Comparison of ENCODE assay signal across 8 cellular contexts in the genomic region with DNA sequence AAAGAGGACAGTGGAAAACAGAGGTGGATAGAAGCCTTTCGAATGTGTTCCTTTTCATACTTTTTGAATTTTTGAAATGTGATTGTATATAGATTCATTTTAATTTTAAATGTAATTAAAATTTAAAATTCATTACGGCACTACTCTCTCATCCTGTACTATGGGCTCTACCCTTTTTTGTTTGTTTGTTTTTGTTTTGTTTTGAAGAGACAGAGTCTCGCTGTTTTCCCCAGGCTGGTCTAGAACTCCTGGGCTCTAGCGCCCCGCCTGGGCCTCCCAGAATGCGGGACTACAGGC. TPM values are rescaled to one million over a fixed set of nuclear protein-coding genes. Genes with fewer than 3 reads are reported as not detected.
DNase-seq lines count a peak whose midpoint lies in the region; ATAC-seq and TF ChIP-seq lines count a peak whose summit lies in the region.

No MANE protein-coding gene starts in this region.

- no peaks in the 10 kb centered on the region for H3K27me3 ChIP-seq in GM23248 (replicated peaks; ENCODE audit: insufficient read depth)
- H3K27me3 ChIP-seq in SU-DHL-6 (ENCODE audit: low read length): no peaks in the 10 kb centered on the region

- WGBS in GM23248 (ENCODE audit: low coverage in 1 of 2, low lambda C conversion rate in 2 of 2, missing lambda C conversion rate in 2 of 2), 2 experiments: 17 to 19% methylated on average over 6 of the region's 6 CpGs

- no peaks in the 10 kb centered on the region for H3K9me3 ChIP-seq in GM23248 (ENCODE audit: low read depth)
- H3K9me3 ChIP-seq in SU-DHL-6 (ENCODE audit: insufficient read depth, low read length): no peaks in the 10 kb centered on the region

- H2AFZ ChIP-seq in GM23248 (peak overlapping the region; percentile 87), SU-DHL-6 (ENCODE audit: low read depth, low read length, severe bottlenecking) (peak overlapping the region; percentile 86)

- no peak for TF ChIP-seq CTCF in SU-DHL-6 (IDR thresholded peaks at IDR 0.05; ENCODE audit: insufficient read depth, low read length, poor library complexity, severe bottlenecking)
- no peak for TF ChIP-seq CTCF in fibroblast of villous mesenchyme (IDR thresholded peaks at IDR 0.05; ENCODE audit: insufficient read depth, low read depth, low read length)

- H3K27ac ChIP-seq in GM23248 (peak overlapping the region; percentile 84), SU-DHL-6 (ENCODE audit: low read depth, low read length) (no peak overlapping the region)

- no peak for ATAC-seq in GM19328 (IDR thresholded peaks at IDR 0.05; ENCODE audit: unreplicated experiment)
- ATAC-seq in HG02763 (IDR thresholded peaks at IDR 0.05; ENCODE audit: unreplicated experiment): no peak

- H4K20me1 ChIP-seq in GM23248 (ENCODE audit: insufficient read depth) (no peaks in the 10 kb centered on the region), SU-DHL-6 (ENCODE audit: low read depth, low read length) (no peaks in the 10 kb centered on the region)

- H3K9me2 ChIP-seq in GM23248 (ENCODE audit: insufficient read depth) (no peaks in the 10 kb centered on the region), SU-DHL-6 (replicated peaks; ENCODE audit: insufficient read depth, low read length) (no peaks in the 10 kb centered on the region)

- H3K4me2 ChIP-seq in GM23248 (ENCODE audit: unreplicated experiment) (peak overlapping the region; percentile 66), SU-DHL-6 (ENCODE audit: low read depth, low read length, poor library complexity, severe bottlenecking) (peak overlapping the region; percentile 60)

- peak overlapping the region; percentile 80 for H3K9ac ChIP-seq in GM23248
- peak overlapping the region; percentile 63 for H3K9ac ChIP-seq in SU-DHL-6 (ENCODE audit: low read length)

- H3F3A ChIP-seq in GM23248 (ENCODE audit: insufficient read depth): no peaks in the 10 kb centered on the region
- H3F3A ChIP-seq in SU-DHL-6 (ENCODE audit: insufficient read depth): no peaks in the 10 kb centered on the region

- H3K4me3 ChIP-seq in GM23248: peak overlapping the region; percentile 81
- H3K4me3 ChIP-seq in SU-DHL-6 (ENCODE audit: insufficient read depth, low read length, poor library complexity, severe bottlenecking): peak overlapping the region; percentile 52
- peak overlapping the region; percentile 68 for H3K4me3 ChIP-seq in fibroblast of villous mesenchyme (ENCODE audit: low read depth, low read length)
- peak overlapping the region; percentile 60 for H3K4me3 ChIP-seq in skeletal muscle cell (ENCODE audit: low read depth, low read length)

- no peaks in the 10 kb centered on the region for H3K79me2 ChIP-seq in GM23248 (ENCODE audit: insufficient read depth)
- no peaks in the 10 kb centered on the region for H3K79me2 ChIP-seq in SU-DHL-6 (ENCODE audit: insufficient read depth, low read length)

- H3K36me3 ChIP-seq in GM23248 (ENCODE audit: low read depth) (no peaks in the 10 kb centered on the region), SU-DHL-6 (ENCODE audit: low read length) (no peaks in the 10 kb centered on the region)

- no peaks in the 10 kb centered on the region for H3K4me1 ChIP-seq in GM23248 (ENCODE audit: insufficient read depth)

- DNase-seq in GM23248: no peak
- DNase-seq in fibroblast of villous mesenchyme (ENCODE audit: low read depth): no peak
- no peak for DNase-seq in skeletal muscle cell (ENCODE audit: low read depth)
- DNase-seq in GM19238 (ENCODE audit: insufficient read length, low spot score): no peak
- DNase-seq in germinal center (ENCODE audit: low spot score): no peak

- in situ Hi-C loops in GM23248 (cut with MboI): loop anchor here (10.0 kb wide), 1 partner anchor 334 kb away; no protein-coding TSS in a partner anchor

RNA-seq across cellular contexts. Expression of a gene that starts 11.9 kb away (rescaled TPM):
- total RNA-seq in GM23248 (2014; rRNA removed; shearing (Covaris generic)): 53.2 and 53.7 TPM in 2 replicates
- 54.5 and 55.5 TPM in 2 replicates for polyA plus RNA-seq in GM23248 (2016; fragmentation: Nextera tagmentation; extraction: Ambion mirVana)
- total RNA-seq in fibroblast of villous mesenchyme: 24.2 and 28.7 TPM in 2 replicates

RNA-seq across cellular contexts. Expression of a gene that starts 48.3 kb away (rescaled TPM):
- total RNA-seq in GM23248 (2014; rRNA removed; shearing (Covaris generic)): 2.3 and 4.8 TPM in 2 replicates
- polyA plus RNA-seq in GM23248 (2016; fragmentation: Nextera tagmentation; extraction: Ambion mirVana): 4.1 and 4.3 TPM in 2 replicates
- total RNA-seq in fibroblast of villous mesenchyme: 1.3 and 6.1 TPM in 2 replicates

RNA-seq across cellular contexts. Expression of a gene that starts 49.8 kb away (rescaled TPM):
- 0.11 TPM in 1 of 2 replicates, not detected in the other for total RNA-seq in GM23248 (2014; rRNA removed; shearing (Covaris generic))
- polyA plus RNA-seq in GM23248 (2016; fragmentation: Nextera tagmentation; extraction: Ambion mirVana): not detected in 2 replicates
- under 0.01 TPM in 2 replicates for total RNA-seq in fibroblast of villous mesenchyme
